8 cellular contexts compared by ENCODE assay signal in genomic region chr5:135191084-135191826, GRCh38.
DNase-seq lines count a peak whose midpoint lies in the region; ATAC-seq, FAIRE-seq and TF ChIP-seq lines count a peak whose summit lies in the region.

No MANE protein-coding gene starts in this region.

- H3K27ac Mint-ChIP-seq in astrocyte (ENCODE audit: unreplicated experiment): no peak overlapping the region

- H2AFZ ChIP-seq in astrocyte (ENCODE audit: low read depth, low read length): peak overlapping the region; percentile 65

- H3K9me3 ChIP-seq in astrocyte (ENCODE audit: insufficient read depth, low read depth, low read length) (no peaks in the 10 kb centered on the region), gastrocnemius medialis (no peaks in the 10 kb centered on the region)

- H3K27ac ChIP-seq in astrocyte (ENCODE audit: low read depth, low read length) (no peak overlapping the region), gastrocnemius medialis (no peak overlapping the region)

- H3K4me1 ChIP-seq in astrocyte (ENCODE audit: insufficient read depth, low read length) (peaks cover 21% of the 10 kb centered on the region), gastrocnemius medialis (peaks cover 0 to 6% of the 10 kb centered on the region in 2 donors)

- ATAC-seq in gastrocnemius medialis (peak; percentile 93 to 96), GM21515 (IDR thresholded peaks at IDR 0.05; ENCODE audit: unreplicated experiment) (no peak)

- no peaks in the 10 kb centered on the region for H3K36me3 ChIP-seq in H7 (replicated peaks; ENCODE audit: control insufficient read depth, insufficient read depth, low read length)
- no peaks in the 10 kb centered on the region for H3K36me3 ChIP-seq in astrocyte (ENCODE audit: insufficient read depth, low read length)
- H3K36me3 ChIP-seq in gastrocnemius medialis: no peaks in the 10 kb centered on the region

- H3K9ac ChIP-seq in astrocyte (ENCODE audit: low read length): no peak overlapping the region

- peak overlapping the region; percentile 57 for H3K4me3 Mint-ChIP-seq in astrocyte (ENCODE audit: unreplicated experiment)

- FAIRE-seq in astrocyte (lab: Jason Lieb, UNC): no peak

- H3K9me3 Mint-ChIP-seq in astrocyte (ENCODE audit: unreplicated experiment): peaks cover under 1% of the 10 kb centered on the region

- H3K4me2 ChIP-seq in astrocyte (ENCODE audit: low read length): peak overlapping the region; percentile 84

- TF ChIP-seq CTCF in astrocyte (IDR thresholded peaks at IDR 0.05; ENCODE audit: insufficient read depth, low read depth, low read length) (peak; percentile 56), gastrocnemius medialis (IDR thresholded peaks at IDR 0.05 in 4 of 5, conservative IDR thresholded peaks at IDR 0.05 in 1 of 5) (peak; percentile 82 to 96 (median 91))

- DNase-seq in ELR (ENCODE audit: low read depth) (peak; percentile 78), H7 (peak; percentile 90), NAMALWA (ENCODE audit: low spot score) (peak; percentile 77), T-helper 2 cell (peak in 4 of 5 experiments; percentile 26 to 67 (median 51)), astrocyte (ENCODE audit: low read depth) (peak; percentile 50), hypothalamus (lab: John Stamatoyannopoulos, UW) (peak in 35 of 51 donors; percentile 9 to 70 (median 48)), gastrocnemius medialis (peak; percentile 50 to 63)

- H3K36me3 Mint-ChIP-seq in astrocyte (ENCODE audit: low read depth, unreplicated experiment): no peaks in the 10 kb centered on the region

- in situ Hi-C loops in gastrocnemius medialis (cut with MboI; ENCODE audit: low sequenced_read_pairs in 4 of 4): loop anchor here in 2 of 4 donors (10.0 to 25.0 kb wide), 2 partner anchors 144 to 179 kb away; no protein-coding TSS in a partner anchor

- peaks cover 11% of the 10 kb centered on the region for H3K4me1 Mint-ChIP-seq in astrocyte (ENCODE audit: low read depth, unreplicated experiment)

- H3K27me3 ChIP-seq in H7 (ENCODE audit: control insufficient read depth, insufficient read depth, low read length) (peaks cover 11% of the 10 kb centered on the region), astrocyte (ENCODE audit: insufficient read depth, low read length) (peaks cover 10% of the 10 kb centered on the region), gastrocnemius medialis (no peaks in the 10 kb centered on the region)

- H3K79me2 ChIP-seq in astrocyte (ENCODE audit: insufficient read depth, low read length): no peaks in the 10 kb centered on the region

- peaks cover 52% of the 10 kb centered on the region for H3K27me3 Mint-ChIP-seq in astrocyte (ENCODE audit: low read depth, unreplicated experiment)

- no peaks in the 10 kb centered on the region for H4K20me1 ChIP-seq in astrocyte (ENCODE audit: insufficient read depth, low read length)

- no peak for TF ChIP-seq POLR2A in gastrocnemius medialis (IDR thresholded peaks at IDR 0.05)

- peak overlapping the region; percentile 44 for H3K4me3 ChIP-seq in H7 (ENCODE audit: insufficient read depth, low read depth, low read length)
- peak overlapping the region; percentile 45 for H3K4me3 ChIP-seq in astrocyte (ENCODE audit: insufficient read depth, low read depth, low read length)
- peak overlapping the region; percentile 40 to 66 (median 56) for H3K4me3 ChIP-seq in gastrocnemius medialis

- intact Hi-C loops in gastrocnemius medialis (cut with DNase I; ENCODE audit: low total_unique reads): loop anchor here (2.0 to 5.0 kb wide), 3 partner anchors 81 to 159 kb away; partner anchors contain the start of gene PITX1
